ENCODE assay signal across 31 cellular contexts in genomic region chr1:80401757-80402156, GRCh38.
"Had no signal": no experiment of that assay in that cellular context is flagged by ENCODE, and none has a peak within 500 bp of the region (broad histone marks: within the 10 kb centered on the region; RNA-seq: fewer than 3 reads in every experiment).

No MANE protein-coding gene starts in this region.

- H3K36me3 ChIP-seq: adrenal gland, esophagus muscularis mucosa, gastrocnemius medialis, heart left ventricle, WERI-Rb-1 had no signal

- H3K27ac ChIP-seq: adrenal gland, body of pancreas, esophagus muscularis mucosa, foreskin keratinocyte, gastrocnemius medialis, heart left ventricle, WERI-Rb-1 had no signal

- H3K4me3 ChIP-seq: adrenal gland, body of pancreas, esophagus muscularis mucosa, gastrocnemius medialis, heart left ventricle had no signal

- DNase-seq: activated B cell treated with CpG ODN at 0.5 μM for 24 hours; activated CD4-positive, alpha-beta T cell treated with anti-CD3 and anti-CD28 coated beads for 48 hours; activated CD4-positive, alpha-beta T cell treated with anti-CD3 and anti-CD28 coated beads, Interleukin-2, amount 50 U/mL, for 1 hour; activated CD4-positive, alpha-beta T cell treated with anti-CD3 and anti-CD28 coated beads, Interleukin-2, amount 50 U/mL, for 48 hours; activated CD8-positive, alpha-beta memory T cell treated with anti-CD3 and anti-CD28 coated beads, Interleukin-2, amount 10 ng/mL, durations not matched to agents 7 days and 5 days; activated CD8-positive, alpha-beta memory T cell treated with anti-CD3 and anti-CD28 coated beads, Interleukin-2, amount 50 U/mL, for 4 hours; activated CD8-positive, alpha-beta T cell treated with anti-CD3 and anti-CD28 coated beads for 36 hours; activated effector memory CD4-positive, alpha-beta T cell treated with anti-CD3 and anti-CD28 coated beads, Interleukin-2, amount 50 U/mL, for 16 hours; activated naive CD4-positive, alpha-beta T cell treated with anti-CD3 and anti-CD28 coated beads for 36 hours; activated naive CD8-positive, alpha-beta T cell treated with anti-CD3 and anti-CD28 coated beads for 36 hours; activated naive CD8-positive, alpha-beta T cell treated with anti-CD3 and anti-CD28 coated beads, Interleukin-2, amount 50 U/mL, for 24 hours; activated T-cell treated with anti-CD3 and anti-CD28 coated beads, Interleukin-2, amount 50 U/mL, for 1 hour; activated T-cell treated with anti-CD3 and anti-CD28 coated beads, Interleukin-2, amount 50 U/mL, for 48 hours; adrenal gland; amygdala; aorta; body of pancreas; caudate nucleus; cortex of kidney; dermis blood vessel endothelial cell; effector CD4-positive, alpha-beta T cell; effector memory CD8-positive, alpha-beta T cell; erythroblast; foreskin keratinocyte; gastrocnemius medialis; glutamatergic neuron; heart left ventricle; T-helper 17 cell; T1000; WERI-Rb-1 had no signal

- H3K9me3 ChIP-seq: adrenal gland, body of pancreas, esophagus muscularis mucosa, gastrocnemius medialis had no signal

- H3K27me3 ChIP-seq: adrenal gland, body of pancreas, esophagus muscularis mucosa, foreskin keratinocyte, gastrocnemius medialis, heart left ventricle had no signal

- H3K4me1 ChIP-seq: adrenal gland, body of pancreas, esophagus muscularis mucosa, foreskin keratinocyte, gastrocnemius medialis, heart left ventricle had no signal
